Comparison of ENCODE assay signal across 9 cellular contexts in genomic region chr19:5959260-5960004, GRCh38. TPM values are rescaled to one million over a fixed set of nuclear protein-coding genes. Genes with fewer than 3 reads are reported as not detected.
DNase-seq lines count a peak whose midpoint lies in the region; FAIRE-seq and TF ChIP-seq lines count a peak whose summit lies in the region.
"Had no signal": no experiment of that assay in that cellular context is flagged by ENCODE, and none has a peak within 500 bp of the region (broad histone marks: within the 10 kb centered on the region; RNA-seq: fewer than 3 reads in every experiment).

No MANE protein-coding gene starts in this region.

- H3K4me1 Mint-ChIP-seq in activated T-cell treated with anti-CD3 and anti-CD28 coated beads, Interleukin-2, amount 50 U/mL, for 24 hours (ENCODE audit: low read depth) = peaks cover 95% of the 10 kb centered on the region
- peaks cover 59% of the 10 kb centered on the region for H3K4me1 Mint-ChIP-seq in activated T-helper 1 cell treated with anti-CD3 and anti-CD28 coated beads, Interleukin-12 subunit alpha, Interleukin-12 subunit beta, Interleukin-2, Interleukin-4 antibody, amounts not matched to agents 30 ng/mL and 10 ng/mL and 1 ng/mL, durations not matched to agents 14 hours and 24 hours and 36 hours (ENCODE audit: low read depth)

- H3K36me3 Mint-ChIP-seq in activated T-cell treated with anti-CD3 and anti-CD28 coated beads, Interleukin-2, amount 50 U/mL, for 24 hours (ENCODE audit: low read depth) = peaks cover 44% of the 10 kb centered on the region
- peaks cover 9% of the 10 kb centered on the region for H3K36me3 Mint-ChIP-seq in activated T-helper 1 cell treated with anti-CD3 and anti-CD28 coated beads, Interleukin-12 subunit alpha, Interleukin-12 subunit beta, Interleukin-2, Interleukin-4 antibody, amounts not matched to agents 30 ng/mL and 10 ng/mL and 1 ng/mL, durations not matched to agents 14 hours and 24 hours and 36 hours (ENCODE audit: low read depth)

- H3K9me3 Mint-ChIP-seq in activated T-cell treated with anti-CD3 and anti-CD28 coated beads, Interleukin-2, amount 50 U/mL, for 24 hours = no peaks in the 10 kb centered on the region
- H3K9me3 Mint-ChIP-seq in activated T-helper 1 cell treated with anti-CD3 and anti-CD28 coated beads, Interleukin-12 subunit alpha, Interleukin-12 subunit beta, Interleukin-2, Interleukin-4 antibody, amounts not matched to agents 30 ng/mL and 10 ng/mL and 1 ng/mL, durations not matched to agents 14 hours and 24 hours and 36 hours = no peaks in the 10 kb centered on the region

- intact Hi-C loops in activated T-helper 1 cell treated with anti-CD3 and anti-CD28 coated beads, Interleukin-12 subunit alpha, Interleukin-12 subunit beta, Interleukin-2, Interleukin-4 antibody, amounts not matched to agents 30 ng/mL and 10 ng/mL and 1 ng/mL, durations not matched to agents 14 hours and 24 hours and 36 hours (cut with micrococcal nuclease) = loop anchor here (10.0 kb wide), 1 partner anchor 155 kb away; the partner anchor contains the start of gene NRTN
- intact Hi-C loops in kidney (cut with DNase I) = no loop called here
- intact Hi-C loops in stomach (cut with DNase I; ENCODE audit: low total_unique reads) = no loop called here

- H3K4me3 ChIP-seq in kidney (ENCODE audit: low read length in 2 of 2) = no peak overlapping the region
- no peak overlapping the region for H3K4me3 ChIP-seq in stomach

- no peak for TF ChIP-seq POLR2A in stomach (IDR thresholded peaks at IDR 0.05)

- no peaks in the 10 kb centered on the region for H3K9me3 ChIP-seq in kidney (ENCODE audit: control insufficient read depth in 1 of 2, low read length in 2 of 2)
- H3K9me3 ChIP-seq in stomach = no peaks in the 10 kb centered on the region

- H3K4me1 ChIP-seq in kidney (ENCODE audit: control insufficient read depth in 1 of 2, insufficient read depth in 1 of 2, low read depth in 1 of 2, low read length in 2 of 2) (peaks cover 31 to 44% of the 10 kb centered on the region in 2 donors), stomach (peaks cover 80 to 100% (median 92%) of the 10 kb centered on the region in 4 donors)

- peak overlapping the region; percentile 84 for H3K27ac Mint-ChIP-seq in activated T-cell treated with anti-CD3 and anti-CD28 coated beads, Interleukin-2, amount 50 U/mL, for 24 hours
- H3K27ac Mint-ChIP-seq in activated T-helper 1 cell treated with anti-CD3 and anti-CD28 coated beads, Interleukin-12 subunit alpha, Interleukin-12 subunit beta, Interleukin-2, Interleukin-4 antibody, amounts not matched to agents 30 ng/mL and 10 ng/mL and 1 ng/mL, durations not matched to agents 14 hours and 24 hours and 36 hours = peak overlapping the region; percentile 22

- no peak for DNase-seq in activated T-cell treated with anti-CD3 and anti-CD28 coated beads, Interleukin-2, amount 50 U/mL, for 24 hours
- DNase-seq in activated T-cell treated with anti-CD3 and anti-CD28 coated beads, Interleukin-2, amount 50 U/mL, for 1 hour = no peak
- no peak for DNase-seq in activated T-helper 1 cell treated with anti-CD3 and anti-CD28 coated beads, Interleukin-12 subunit alpha, Interleukin-12 subunit beta, Interleukin-2, Interleukin-4 antibody, amounts not matched to agents 30 ng/mL and 10 ng/mL and 1 ng/mL, durations not matched to agents 14 hours and 24 hours and 36 hours (ENCODE audit: low spot score)
- DNase-seq in kidney = peak; percentile 55
- DNase-seq in stomach = no peak
- no peak for DNase-seq in SIG-M5 (lab: John Stamatoyannopoulos, UW)
- DNase-seq in pons (ENCODE audit: low spot score) = no peak
- no peak for DNase-seq in NCI-H82 (lab: John Stamatoyannopoulos, UW)

- no peak for FAIRE-seq in kidney (lab: Jason Lieb, UNC)
- FAIRE-seq: GM12891 had no signal

- no peak for TF ChIP-seq EP300 in stomach (IDR thresholded peaks at IDR 0.05)

- H3K27me3 Mint-ChIP-seq in activated T-cell treated with anti-CD3 and anti-CD28 coated beads, Interleukin-2, amount 50 U/mL, for 24 hours = no peaks in the 10 kb centered on the region
- no peaks in the 10 kb centered on the region for H3K27me3 Mint-ChIP-seq in activated T-helper 1 cell treated with anti-CD3 and anti-CD28 coated beads, Interleukin-12 subunit alpha, Interleukin-12 subunit beta, Interleukin-2, Interleukin-4 antibody, amounts not matched to agents 30 ng/mL and 10 ng/mL and 1 ng/mL, durations not matched to agents 14 hours and 24 hours and 36 hours (ENCODE audit: insufficient read depth)

- TF ChIP-seq CTCF in kidney (IDR thresholded peaks at IDR 0.05; ENCODE audit: borderline replicate concordance, extremely low read depth, insufficient read depth) (no peak), stomach (IDR thresholded peaks at IDR 0.05) (no peak)

- 75 to 81% (median 78%) methylated on average over 14 of the region's 14 CpGs for WGBS in stomach, 5 donors

- H3K9ac ChIP-seq in kidney (ENCODE audit: low read length in 2 of 2) = no peak overlapping the region

- peak overlapping the region in 1 of 2 donors; percentile 16 for H3K27ac ChIP-seq in kidney (ENCODE audit: low read depth in 2 of 2, low read length in 2 of 2)
- H3K27ac ChIP-seq in stomach = peak overlapping the region in 4 of 5 donors; percentile 73 to 84 (median 80)

- no peak overlapping the region for H3K4me3 Mint-ChIP-seq in activated T-cell treated with anti-CD3 and anti-CD28 coated beads, Interleukin-2, amount 50 U/mL, for 24 hours
- H3K4me3 Mint-ChIP-seq in activated T-helper 1 cell treated with anti-CD3 and anti-CD28 coated beads, Interleukin-12 subunit alpha, Interleukin-12 subunit beta, Interleukin-2, Interleukin-4 antibody, amounts not matched to agents 30 ng/mL and 10 ng/mL and 1 ng/mL, durations not matched to agents 14 hours and 24 hours and 36 hours = no peak overlapping the region

- H3K27me3 ChIP-seq in stomach = no peaks in the 10 kb centered on the region

- H3K36me3 ChIP-seq in kidney (ENCODE audit: control insufficient read depth in 1 of 2, insufficient read depth in 2 of 2, low read length in 2 of 2) (no peaks in the 10 kb centered on the region), stomach (peaks cover 0 to 5% (median 2%) of the 10 kb centered on the region in 4 donors)

RNA-seq across cellular contexts. Expression of gene RANBP3, which starts 18.5 kb away (rescaled TPM):
- total RNA-seq in activated T-helper 1 cell treated with anti-CD3 and anti-CD28 coated beads, Interleukin-12 subunit alpha, Interleukin-12 subunit beta, Interleukin-2, Interleukin-4 antibody, amounts not matched to agents 30 ng/mL and 10 ng/mL and 1 ng/mL, durations not matched to agents 14 hours and 24 hours and 36 hours = 122 and 126 TPM in 2 replicates
- 69.7 TPM for total RNA-seq in kidney
- 33.7 TPM for polyA plus RNA-seq in kidney (ENCODE audit: insufficient read depth, low read depth, low replicate concordance)
- total RNA-seq in stomach = 100 to 1,000 TPM in 2 of 5 donors, 10 to 100 TPM in 3; 28.6 to 235 (median 85.9) TPM
- 10 to 100 TPM; 27.7 to 34.4 (median 31.2) TPM for polyA plus RNA-seq in stomach

RNA-seq across cellular contexts. Expression of gene CAPS, which starts 45.4 kb away (rescaled TPM):
- total RNA-seq in activated T-helper 1 cell treated with anti-CD3 and anti-CD28 coated beads, Interleukin-12 subunit alpha, Interleukin-12 subunit beta, Interleukin-2, Interleukin-4 antibody, amounts not matched to agents 30 ng/mL and 10 ng/mL and 1 ng/mL, durations not matched to agents 14 hours and 24 hours and 36 hours = 3.4 and 3.6 TPM in 2 replicates
- total RNA-seq in kidney (82.1 TPM), stomach (100 to 1,000 TPM in 1 of 5 donors, 10 to 100 TPM in 4; 27.2 to 143 (median 54.8) TPM)
- polyA plus RNA-seq in kidney (ENCODE audit: insufficient read depth, low read depth, low replicate concordance) (53.0 TPM), stomach (10 to 100 TPM; 34.5 to 50.4 (median 44.0) TPM)

RNA-seq across cellular contexts. Expression of gene VMAC, which starts 54.8 kb away (rescaled TPM):
- total RNA-seq in activated T-helper 1 cell treated with anti-CD3 and anti-CD28 coated beads, Interleukin-12 subunit alpha, Interleukin-12 subunit beta, Interleukin-2, Interleukin-4 antibody, amounts not matched to agents 30 ng/mL and 10 ng/mL and 1 ng/mL, durations not matched to agents 14 hours and 24 hours and 36 hours = 3.5 and 4.2 TPM in 2 replicates
- 8.7 TPM for total RNA-seq in kidney
- 2.3 TPM for polyA plus RNA-seq in kidney (ENCODE audit: insufficient read depth, low read depth, low replicate concordance)
- total RNA-seq in stomach = 10 to 100 TPM in 3 of 5 donors, 1 to 10 TPM in 2; 3.6 to 60.8 (median 13.8) TPM
- 1 to 10 TPM; 4.3 to 5.0 (median 4.7) TPM for polyA plus RNA-seq in stomach

RNA-seq across cellular contexts. Expression of gene NDUFA11, which starts 55.8 kb away (rescaled TPM):
- total RNA-seq in activated T-helper 1 cell treated with anti-CD3 and anti-CD28 coated beads, Interleukin-12 subunit alpha, Interleukin-12 subunit beta, Interleukin-2, Interleukin-4 antibody, amounts not matched to agents 30 ng/mL and 10 ng/mL and 1 ng/mL, durations not matched to agents 14 hours and 24 hours and 36 hours = 230 and 243 TPM in 2 replicates
- total RNA-seq in kidney (200 TPM), stomach (100 to 1,000 TPM in 4 of 5 donors, 10 to 100 TPM in 1; 22.2 to 474 (median 130) TPM)
- polyA plus RNA-seq in kidney (ENCODE audit: insufficient read depth, low read depth, low replicate concordance) (763 TPM), stomach (100 to 1,000 TPM; 490 to 524 (median 492) TPM)
